In the genomic region with DNA sequence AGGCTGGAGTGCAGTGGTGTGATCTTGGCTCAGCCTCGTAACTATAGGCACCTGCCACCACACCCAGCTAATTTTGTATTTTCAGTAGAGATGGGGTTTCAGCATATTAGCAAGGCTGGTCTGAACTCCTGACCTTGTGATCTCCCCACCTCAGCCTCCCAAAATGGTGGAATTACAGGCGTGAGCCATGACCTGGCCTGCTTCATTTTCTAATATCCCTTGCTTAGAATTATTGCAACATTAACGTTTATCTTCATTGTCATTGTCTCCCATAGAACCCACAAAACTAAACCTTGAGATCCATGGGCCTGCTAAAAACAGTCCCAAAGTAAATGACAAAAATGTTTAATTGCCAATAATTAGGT, we compare ENCODE assay signal across 1 cellular context.
TF ChIP-seq lines count a peak whose summit lies in the region.

No MANE protein-coding gene starts in this region.

TF ChIP-seq in H1, 55 proteins besides CTCF, POLR2A, EP300 and RAD21:
- no peak for TF ChIP-seq SRF (IDR thresholded peaks at IDR 0.05; ENCODE audit: low read depth, low read length)
- TF ChIP-seq CEBPB (IDR thresholded peaks at IDR 0.05; ENCODE audit: low read depth, low read length): 0 out of 2 replicates have a peak, but pooled peaks have one; percentile 7
- peak; percentile 57; the same call in 1 of the 2 replicates for TF ChIP-seq YY1 (IDR thresholded peaks at IDR 0.05; ENCODE audit: low read depth, low read length)
- TF ChIP-seq RNF2 (IDR thresholded peaks at IDR 0.05; ENCODE audit: borderline replicate concordance, low read depth, low read length, missing control alignments, poor library complexity, severe bottlenecking): no peak
- no peak for TF ChIP-seq SIX5 (IDR thresholded peaks at IDR 0.05; ENCODE audit: low read depth, low read length)
- peak; percentile 91; the same call in 1 of the 2 replicates for TF ChIP-seq POLR2AphosphoS5 (IDR thresholded peaks at IDR 0.05; ENCODE audit: low read depth, low read length)
- TF ChIP-seq KDM5A (IDR thresholded peaks at IDR 0.05; ENCODE audit: low read length): no peak
- no peak; the same call in 1 of the 2 replicates for TF ChIP-seq TBP (IDR thresholded peaks at IDR 0.05; ENCODE audit: low read depth, low read length)
- no peak for TF ChIP-seq SP4 (IDR thresholded peaks at IDR 0.05; ENCODE audit: low read length)
- TF ChIP-seq SIRT6 (IDR thresholded peaks at IDR 0.05; ENCODE audit: low read length): peak; percentile 66
- TF ChIP-seq ATF2 (IDR thresholded peaks at IDR 0.05; ENCODE audit: low read length): 0 out of 2 replicates have a peak, but pooled peaks have one; percentile 9
- TF ChIP-seq, protein P1, sequence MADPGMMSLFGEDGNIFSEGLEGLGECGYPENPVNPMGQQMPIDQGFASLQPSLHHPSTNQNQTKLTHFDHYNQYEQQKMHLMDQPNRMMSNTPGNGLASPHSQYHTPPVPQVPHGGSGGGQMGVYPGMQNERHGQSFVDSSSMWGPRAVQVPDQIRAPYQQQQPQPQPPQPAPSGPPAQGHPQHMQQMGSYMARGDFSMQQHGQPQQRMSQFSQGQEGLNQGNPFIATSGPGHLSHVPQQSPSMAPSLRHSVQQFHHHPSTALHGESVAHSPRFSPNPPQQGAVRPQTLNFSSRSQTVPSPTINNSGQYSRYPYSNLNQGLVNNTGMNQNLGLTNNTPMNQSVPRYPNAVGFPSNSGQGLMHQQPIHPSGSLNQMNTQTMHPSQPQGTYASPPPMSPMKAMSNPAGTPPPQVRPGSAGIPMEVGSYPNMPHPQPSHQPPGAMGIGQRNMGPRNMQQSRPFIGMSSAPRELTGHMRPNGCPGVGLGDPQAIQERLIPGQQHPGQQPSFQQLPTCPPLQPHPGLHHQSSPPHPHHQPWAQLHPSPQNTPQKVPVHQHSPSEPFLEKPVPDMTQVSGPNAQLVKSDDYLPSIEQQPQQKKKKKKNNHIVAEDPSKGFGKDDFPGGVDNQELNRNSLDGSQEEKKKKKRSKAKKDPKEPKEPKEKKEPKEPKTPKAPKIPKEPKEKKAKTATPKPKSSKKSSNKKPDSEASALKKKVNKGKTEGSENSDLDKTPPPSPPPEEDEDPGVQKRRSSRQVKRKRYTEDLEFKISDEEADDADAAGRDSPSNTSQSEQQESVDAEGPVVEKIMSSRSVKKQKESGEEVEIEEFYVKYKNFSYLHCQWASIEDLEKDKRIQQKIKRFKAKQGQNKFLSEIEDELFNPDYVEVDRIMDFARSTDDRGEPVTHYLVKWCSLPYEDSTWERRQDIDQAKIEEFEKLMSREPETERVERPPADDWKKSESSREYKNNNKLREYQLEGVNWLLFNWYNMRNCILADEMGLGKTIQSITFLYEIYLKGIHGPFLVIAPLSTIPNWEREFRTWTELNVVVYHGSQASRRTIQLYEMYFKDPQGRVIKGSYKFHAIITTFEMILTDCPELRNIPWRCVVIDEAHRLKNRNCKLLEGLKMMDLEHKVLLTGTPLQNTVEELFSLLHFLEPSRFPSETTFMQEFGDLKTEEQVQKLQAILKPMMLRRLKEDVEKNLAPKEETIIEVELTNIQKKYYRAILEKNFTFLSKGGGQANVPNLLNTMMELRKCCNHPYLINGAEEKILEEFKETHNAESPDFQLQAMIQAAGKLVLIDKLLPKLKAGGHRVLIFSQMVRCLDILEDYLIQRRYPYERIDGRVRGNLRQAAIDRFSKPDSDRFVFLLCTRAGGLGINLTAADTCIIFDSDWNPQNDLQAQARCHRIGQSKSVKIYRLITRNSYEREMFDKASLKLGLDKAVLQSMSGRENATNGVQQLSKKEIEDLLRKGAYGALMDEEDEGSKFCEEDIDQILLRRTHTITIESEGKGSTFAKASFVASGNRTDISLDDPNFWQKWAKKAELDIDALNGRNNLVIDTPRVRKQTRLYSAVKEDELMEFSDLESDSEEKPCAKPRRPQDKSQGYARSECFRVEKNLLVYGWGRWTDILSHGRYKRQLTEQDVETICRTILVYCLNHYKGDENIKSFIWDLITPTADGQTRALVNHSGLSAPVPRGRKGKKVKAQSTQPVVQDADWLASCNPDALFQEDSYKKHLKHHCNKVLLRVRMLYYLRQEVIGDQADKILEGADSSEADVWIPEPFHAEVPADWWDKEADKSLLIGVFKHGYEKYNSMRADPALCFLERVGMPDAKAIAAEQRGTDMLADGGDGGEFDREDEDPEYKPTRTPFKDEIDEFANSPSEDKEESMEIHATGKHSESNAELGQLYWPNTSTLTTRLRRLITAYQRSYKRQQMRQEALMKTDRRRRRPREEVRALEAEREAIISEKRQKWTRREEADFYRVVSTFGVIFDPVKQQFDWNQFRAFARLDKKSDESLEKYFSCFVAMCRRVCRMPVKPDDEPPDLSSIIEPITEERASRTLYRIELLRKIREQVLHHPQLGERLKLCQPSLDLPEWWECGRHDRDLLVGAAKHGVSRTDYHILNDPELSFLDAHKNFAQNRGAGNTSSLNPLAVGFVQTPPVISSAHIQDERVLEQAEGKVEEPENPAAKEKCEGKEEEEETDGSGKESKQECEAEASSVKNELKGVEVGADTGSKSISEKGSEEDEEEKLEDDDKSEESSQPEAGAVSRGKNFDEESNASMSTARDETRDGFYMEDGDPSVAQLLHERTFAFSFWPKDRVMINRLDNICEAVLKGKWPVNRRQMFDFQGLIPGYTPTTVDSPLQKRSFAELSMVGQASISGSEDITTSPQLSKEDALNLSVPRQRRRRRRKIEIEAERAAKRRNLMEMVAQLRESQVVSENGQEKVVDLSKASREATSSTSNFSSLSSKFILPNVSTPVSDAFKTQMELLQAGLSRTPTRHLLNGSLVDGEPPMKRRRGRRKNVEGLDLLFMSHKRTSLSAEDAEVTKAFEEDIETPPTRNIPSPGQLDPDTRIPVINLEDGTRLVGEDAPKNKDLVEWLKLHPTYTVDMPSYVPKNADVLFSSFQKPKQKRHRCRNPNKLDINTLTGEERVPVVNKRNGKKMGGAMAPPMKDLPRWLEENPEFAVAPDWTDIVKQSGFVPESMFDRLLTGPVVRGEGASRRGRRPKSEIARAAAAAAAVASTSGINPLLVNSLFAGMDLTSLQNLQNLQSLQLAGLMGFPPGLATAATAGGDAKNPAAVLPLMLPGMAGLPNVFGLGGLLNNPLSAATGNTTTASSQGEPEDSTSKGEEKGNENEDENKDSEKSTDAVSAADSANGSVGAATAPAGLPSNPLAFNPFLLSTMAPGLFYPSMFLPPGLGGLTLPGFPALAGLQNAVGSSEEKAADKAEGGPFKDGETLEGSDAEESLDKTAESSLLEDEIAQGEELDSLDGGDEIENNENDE (IDR thresholded peaks at IDR 0.05; ENCODE audit: insufficient replicate concordance, low read length): peak; percentile 26
- no peak for TF ChIP-seq CBX8 (IDR thresholded peaks at IDR 0.05; ENCODE audit: borderline replicate concordance, low read depth, low read length)
- no peak for TF ChIP-seq SP2 (IDR thresholded peaks at IDR 0.05; ENCODE audit: low read length)
- TF ChIP-seq BCL11A (IDR thresholded peaks at IDR 0.05; ENCODE audit: low read depth in 2 of 2, low read length in 2 of 2): no peak
- no peak for TF ChIP-seq CHD1 (IDR thresholded peaks at IDR 0.05; ENCODE audit: low read depth, low read length)
- TF ChIP-seq JUND (IDR thresholded peaks at IDR 0.05; ENCODE audit: low read length): no peak
- TF ChIP-seq EZH2 (IDR thresholded peaks at IDR 0.05; ENCODE audit: low read depth, low read length, severe bottlenecking): no peak
- no peak for TF ChIP-seq TEAD4 (IDR thresholded peaks at IDR 0.05; ENCODE audit: low read depth, low read length)
- no peak for TF ChIP-seq CHD2 (IDR thresholded peaks at IDR 0.05; ENCODE audit: low read length)
- TF ChIP-seq TAF7 (optimal IDR thresholded peaks at IDR 0.05; ENCODE audit: borderline replicate concordance, low read depth, low read length): peak; percentile 69
- no peak for TF ChIP-seq ATF3 (IDR thresholded peaks at IDR 0.05; ENCODE audit: insufficient read depth, low read depth, low read length)
- peak; percentile 31; the same call in 1 of the 2 replicates for TF ChIP-seq NRF1 (IDR thresholded peaks at IDR 0.05; ENCODE audit: low read depth, low read length)
- TF ChIP-seq GTF2F1 (IDR thresholded peaks at IDR 0.05; ENCODE audit: borderline replicate concordance, low read depth, low read length): no peak
- TF ChIP-seq BACH1 (IDR thresholded peaks at IDR 0.05; ENCODE audit: low read length): no peak
- TF ChIP-seq SP1 (IDR thresholded peaks at IDR 0.05; ENCODE audit: low read depth, low read length): no peak
- TF ChIP-seq TAF1 (IDR thresholded peaks at IDR 0.05; ENCODE audit: low read depth, low read length): no peak
- no peak; the same call in 1 of the 2 replicates for TF ChIP-seq EGR1 (IDR thresholded peaks at IDR 0.05; ENCODE audit: borderline replicate concordance, low read depth, low read length)
- TF ChIP-seq, protein P2, sequence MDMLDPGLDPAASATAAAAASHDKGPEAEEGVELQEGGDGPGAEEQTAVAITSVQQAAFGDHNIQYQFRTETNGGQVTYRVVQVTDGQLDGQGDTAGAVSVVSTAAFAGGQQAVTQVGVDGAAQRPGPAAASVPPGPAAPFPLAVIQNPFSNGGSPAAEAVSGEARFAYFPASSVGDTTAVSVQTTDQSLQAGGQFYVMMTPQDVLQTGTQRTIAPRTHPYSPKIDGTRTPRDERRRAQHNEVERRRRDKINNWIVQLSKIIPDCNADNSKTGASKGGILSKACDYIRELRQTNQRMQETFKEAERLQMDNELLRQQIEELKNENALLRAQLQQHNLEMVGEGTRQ (IDR thresholded peaks at IDR 0.05; ENCODE audit: low read length): no peak
- TF ChIP-seq FOSL1 (IDR thresholded peaks at IDR 0.05; ENCODE audit: insufficient read depth, low read depth, low read length): no peak
